28 cellular contexts compared by ENCODE assay signal in the genomic region with DNA sequence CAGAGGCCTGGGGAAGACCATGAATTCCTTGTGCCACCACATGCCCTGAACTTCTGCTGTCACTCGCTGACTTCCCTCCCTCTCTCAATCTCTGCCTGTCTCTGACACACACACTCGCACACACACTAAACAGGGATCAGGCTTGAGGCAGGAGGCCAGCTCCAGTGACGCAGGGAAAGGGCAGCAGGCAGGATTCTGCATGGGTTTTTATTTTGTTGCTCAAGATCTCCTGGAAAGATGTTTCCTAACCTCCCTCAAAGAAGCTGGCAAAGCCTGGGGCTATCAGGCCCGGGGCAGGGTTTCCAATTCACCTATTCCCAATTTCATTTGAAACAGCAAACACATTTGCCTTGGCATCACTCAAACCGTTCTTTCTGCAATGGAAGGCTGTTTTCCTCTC. TPM values are rescaled to one million over a fixed set of nuclear protein-coding genes. Genes with fewer than 3 reads are reported as not detected.
DNase-seq lines count a peak whose midpoint lies in the region; ATAC-seq and TF ChIP-seq lines count a peak whose summit lies in the region.
"Had no signal": no experiment of that assay in that cellular context is flagged by ENCODE, and none has a peak within 500 bp of the region (broad histone marks: within the 10 kb centered on the region; RNA-seq: fewer than 3 reads in every experiment).

No MANE protein-coding gene starts in this region.

- H3K9ac ChIP-seq in subcutaneous abdominal adipose tissue (ENCODE audit: low read length in 5 of 5): no peak overlapping the region

- intact Hi-C loops in Right ventricle myocardium superior (cut with DNase I): no loop called here
- intact Hi-C loops in adrenal gland (cut with DNase I): no loop called here

- DNase-seq in Right ventricle myocardium superior: peak; percentile 47
- DNase-seq in right atrium auricular region (ENCODE audit: low spot score): no peak
- peak in 4 of 7 donors; percentile 35 to 88 (median 46) for DNase-seq in adrenal gland
- DNase-seq in foreskin fibroblast: peak; percentile 28 to 59
- DNase-seq in SHP77 treated with DMSO at 0.1 percent for 48 hours (lab: John Stamatoyannopoulos, UW): no peak
- DNase-seq in SK-N-DZ (ENCODE audit: low spot score): no peak
- DNase-seq in NCI-H510A treated with DMSO at 0.1 percent for 48 hours (lab: John Stamatoyannopoulos, UW): no peak
- DNase-seq: activated CD4-positive, alpha-beta T cell treated with anti-CD3 and anti-CD28 coated beads, Interleukin-2, amount 50 U/mL, for 48 hours; activated gamma-delta T cell; activated T-cell treated with anti-CD3 and anti-CD28 coated beads for 4 hours; central memory CD4-positive, alpha-beta T cell; GF-D8; heart left ventricle; KBM-7; left ventricle myocardium inferior; mucosa of descending colon; MV-4-11; NCI-H187 treated with DMSO at 0.1 percent for 48 hours; NCI-H345; psoas muscle; spleen; uterus had no signal

- H3K4me3 ChIP-seq in right atrium auricular region (no peak overlapping the region), adrenal gland (no peak overlapping the region), foreskin fibroblast (ENCODE audit: low read depth in 1 of 2, low read length in 2 of 2) (no peak overlapping the region), subcutaneous abdominal adipose tissue (ENCODE audit: low read depth in 1 of 5, low read length in 5 of 5) (no peak overlapping the region)
- H3K4me3 ChIP-seq: esophagus muscularis mucosa, left ventricle myocardium inferior, mucosa of descending colon, psoas muscle, SJSA1, spleen, uterus had no signal

- WGBS in adrenal gland, 4 donors: 79 to 90% (median 82%) methylated on average over 5 of the region's 5 CpGs

- ATAC-seq in Right ventricle myocardium superior (ENCODE audit: poor library complexity): no peak

- no peak for TF ChIP-seq CTCF in right atrium auricular region (IDR thresholded peaks at IDR 0.05)
- TF ChIP-seq CTCF in adrenal gland (IDR thresholded peaks at IDR 0.05): no peak
- TF ChIP-seq CTCF in foreskin fibroblast (IDR thresholded peaks at IDR 0.05; ENCODE audit: low read depth, low read length): no peak

- no peaks in the 10 kb centered on the region for H3K9me3 ChIP-seq in right atrium auricular region
- no peaks in the 10 kb centered on the region for H3K9me3 ChIP-seq in adrenal gland (replicated peaks in 1 of 3)
- no peaks in the 10 kb centered on the region for H3K9me3 ChIP-seq in subcutaneous abdominal adipose tissue (ENCODE audit: control insufficient read depth in 5 of 5, low read length in 5 of 5)
- H3K9me3 ChIP-seq: esophagus muscularis mucosa, left ventricle myocardium inferior, mucosa of descending colon, psoas muscle, SJSA1, uterus had no signal

- no peak for TF ChIP-seq POLR2A in adrenal gland (IDR thresholded peaks at IDR 0.05)

- H3K36me3 ChIP-seq in right atrium auricular region (no peaks in the 10 kb centered on the region), adrenal gland (replicated peaks in 1 of 2) (no peaks in the 10 kb centered on the region), subcutaneous abdominal adipose tissue (ENCODE audit: control insufficient read depth in 5 of 5, insufficient read depth in 5 of 5, low read length in 5 of 5) (peaks cover 0 to 11% (median 0%) of the 10 kb centered on the region in 5 donors)
- H3K36me3 ChIP-seq: heart left ventricle, left ventricle myocardium inferior, SJSA1, uterus had no signal

- H3K4me1 ChIP-seq in right atrium auricular region: peaks cover 0 to 6% of the 10 kb centered on the region in 2 donors
- H3K4me1 ChIP-seq in adrenal gland (replicated peaks in 1 of 2): no peaks in the 10 kb centered on the region
- H3K4me1 ChIP-seq in subcutaneous abdominal adipose tissue (ENCODE audit: control insufficient read depth in 5 of 5, insufficient read depth in 5 of 5, low read length in 5 of 5): peaks cover 3 to 40% (median 36%) of the 10 kb centered on the region in 5 donors
- H3K4me1 ChIP-seq: psoas muscle, SJSA1, uterus had no signal

- H3K27me3 ChIP-seq in right atrium auricular region (no peaks in the 10 kb centered on the region), adrenal gland (no peaks in the 10 kb centered on the region), subcutaneous abdominal adipose tissue (ENCODE audit: control insufficient read depth in 5 of 5, insufficient read depth in 4 of 5, low read length in 5 of 5) (peaks cover 0 to 7% (median 3%) of the 10 kb centered on the region in 5 donors)
- H3K27me3 ChIP-seq: uterus had no signal

- H3K27ac ChIP-seq in right atrium auricular region (no peak overlapping the region), adrenal gland (peak overlapping the region in 1 of 5 donors; percentile 45), subcutaneous abdominal adipose tissue (ENCODE audit: low read depth, low read length) (peak overlapping the region; percentile 73)
- H3K27ac ChIP-seq: esophagus muscularis mucosa, heart left ventricle, left ventricle myocardium inferior, psoas muscle, SJSA1, spleen, uterus had no signal

RNA-seq across cellular contexts. Expression of a gene that starts 27.7 kb away (rescaled TPM):
- total RNA-seq in Right ventricle myocardium superior (34.1 TPM), right atrium auricular region (10 to 100 TPM; 11.6 to 25.0 TPM), adrenal gland (10 to 100 TPM; 29.8 to 65.0 (median 50.6) TPM)
- polyA plus RNA-seq in adrenal gland: 10 to 100 TPM; 22.4 to 31.5 (median 23.4) TPM
- 52.0 and 59.3 TPM in 2 replicates for polyA plus RNA-seq in SK-N-DZ (2014; cell fraction: cytosol; rRNA removed)
- polyA plus RNA-seq in SK-N-DZ (2014; cell fraction: nucleus; rRNA removed): 64.2 and 65.4 TPM in 2 replicates

RNA-seq across cellular contexts. Expression of a gene that starts 31.6 kb away (rescaled TPM):
- total RNA-seq in Right ventricle myocardium superior: 3.7 TPM
- total RNA-seq in right atrium auricular region: 1 to 10 TPM; 6.1 to 8.3 TPM
- 100 to 1,000 TPM in 1 of 8 donors, 10 to 100 TPM in 7; 33.3 to 175 (median 44.9) TPM for total RNA-seq in adrenal gland
- polyA plus RNA-seq in adrenal gland: 10 to 100 TPM; 41.5 to 84.8 (median 41.8) TPM
- 17.8 and 32.5 TPM in 2 replicates for polyA plus RNA-seq in SK-N-DZ (2014; cell fraction: cytosol; rRNA removed)
- polyA plus RNA-seq in SK-N-DZ (2014; cell fraction: nucleus; rRNA removed): 31.9 and 48.0 TPM in 2 replicates
- polyA plus RNA-seq: CD14-positive monocyte had no signal

RNA-seq across cellular contexts. Expression of a gene that starts 33.1 kb away (rescaled TPM):
- total RNA-seq in Right ventricle myocardium superior (0.46 TPM), right atrium auricular region (not detected), adrenal gland (10 to 100 TPM in 3 of 8 donors, 1 to 10 TPM in 5; 2.0 to 17.0 (median 9.1) TPM)
- polyA plus RNA-seq in adrenal gland: 10 to 100 TPM in 2 of 3 donors, 1 to 10 TPM in 1; 8.7 to 17.8 (median 15.0) TPM
- not detected in 2 replicates for polyA plus RNA-seq in SK-N-DZ (2014; cell fraction: cytosol; rRNA removed)
- polyA plus RNA-seq in SK-N-DZ (2014; cell fraction: nucleus; rRNA removed): 1.1 and 1.6 TPM in 2 replicates
- total RNA-seq: A172, PC-3, SJSA1 had no signal
- polyA plus RNA-seq: CD14-positive monocyte had no signal

RNA-seq across cellular contexts. Expression of a gene that starts 52.8 kb away (rescaled TPM):
- total RNA-seq in Right ventricle myocardium superior: 10.7 TPM
- 10 to 100 TPM; 18.7 to 34.7 TPM for total RNA-seq in right atrium auricular region
- 100 to 1,000 TPM; 118 to 407 (median 159) TPM for total RNA-seq in adrenal gland
- 100 to 1,000 TPM; 120 to 186 (median 156) TPM for polyA plus RNA-seq in adrenal gland
- 7.5 and 8.1 TPM in 2 replicates for polyA plus RNA-seq in SK-N-DZ (2014; cell fraction: cytosol; rRNA removed)
- 8.9 and 12.6 TPM in 2 replicates for polyA plus RNA-seq in SK-N-DZ (2014; cell fraction: nucleus; rRNA removed)

Comparison
In these comparisons a context has a peak if more than half of its experiments do, and no peak if none do; other contexts are left out.
1. DNase-seq: peak in Right ventricle myocardium superior (single experiment), adrenal gland (4 of 7) and foreskin fibroblast (2 of 2); none in right atrium auricular region (single experiment), SHP77 treated with DMSO at 0.1 percent for 48 hours (single experiment), SK-N-DZ (single experiment) and NCI-H510A treated with DMSO at 0.1 percent for 48 hours (single experiment).